Comparison of ENCODE assay signal across 16 cellular contexts in the genomic region with DNA sequence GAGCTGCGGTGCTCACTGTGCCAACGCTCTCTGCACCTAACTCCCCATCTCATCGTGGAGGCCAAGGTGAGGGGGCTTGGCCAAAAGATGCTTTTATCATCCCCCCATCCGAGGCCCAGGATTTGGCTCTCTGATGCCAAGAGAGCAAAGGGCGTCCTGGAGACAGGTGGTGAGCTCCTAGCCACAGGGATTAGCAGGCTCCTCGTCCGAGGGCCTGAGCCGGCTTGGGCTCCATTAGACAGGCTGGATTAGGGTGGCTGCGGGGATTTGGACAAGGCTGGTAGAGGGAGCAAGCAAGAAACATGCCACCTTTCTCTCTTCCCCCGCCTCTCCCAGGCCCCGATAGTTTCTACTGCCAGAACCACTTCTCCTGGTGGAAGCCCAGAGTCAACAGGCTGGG. TPM values are rescaled to one million over a fixed set of nuclear protein-coding genes. Genes with fewer than 3 reads are reported as not detected.
DNase-seq lines count a peak whose midpoint lies in the region; TF ChIP-seq lines count a peak whose summit lies in the region.
"Had no signal": no experiment of that assay in that cellular context is flagged by ENCODE, and none has a peak within 500 bp of the region (broad histone marks: within the 10 kb centered on the region; RNA-seq: fewer than 3 reads in every experiment).

No MANE protein-coding gene starts in this region.

- H2BK5ac ChIP-seq in neuronal stem cell (ENCODE audit: low read length), result no peak overlapping the region

- H3K4me2 ChIP-seq in neuronal stem cell (ENCODE audit: insufficient read depth, low read length, poor library complexity, severe bottlenecking), result no peak overlapping the region
- H3K4me2 ChIP-seq: BLaER1 had no signal

- H4K8ac ChIP-seq in neuronal stem cell (ENCODE audit: low read depth, low read length), result no peak overlapping the region

- DNase-seq in NCI-H524 (lab: John Stamatoyannopoulos, UW) (peak; percentile 9 to 58), NCI-H524 treated with DMSO at 0.1 percent for 48 hours (lab: John Stamatoyannopoulos, UW) (no peak), WERI-Rb-1 (peak; percentile 90), neuronal stem cell (ENCODE audit: low spot score) (no peak), suprapubic skin (ENCODE audit: low spot score in 2 of 2) (no peak), pons (ENCODE audit: low spot score) (no peak), NCI-H1417 (lab: John Stamatoyannopoulos, UW) (no peak), SKM-1 treated with dmso at 0.1 percent for 144 hours (lab: John Stamatoyannopoulos, UW; ENCODE audit: unreplicated experiment) (no peak)
- DNase-seq: AML-193, DMS 273 treated with DMSO at 0.1 percent for 48 hours had no signal

- H3K36me3 ChIP-seq in WERI-Rb-1 (peaks cover 14% of the 10 kb centered on the region), neuronal stem cell (replicated peaks in 1 of 2; ENCODE audit: control insufficient read depth in 2 of 2, insufficient read depth in 2 of 2, low read length in 2 of 2) (no peaks in the 10 kb centered on the region), suprapubic skin (no peaks in the 10 kb centered on the region)
- H3K36me3 ChIP-seq: BLaER1 had no signal

- no peak overlapping the region for H2AFZ ChIP-seq in neuronal stem cell (ENCODE audit: low read length)

- H3K14ac ChIP-seq in neuronal stem cell (ENCODE audit: low read length), result no peak overlapping the region

- H3K4me1 ChIP-seq in neuronal stem cell (ENCODE audit: control insufficient read depth in 2 of 2, insufficient read depth in 1 of 2, low read depth in 1 of 2, low read length in 2 of 2), result peaks cover 0 to 1% of the 10 kb centered on the region in 2 donors
- H3K4me1 ChIP-seq in suprapubic skin, result peaks cover 11% of the 10 kb centered on the region
- H3K4me1 ChIP-seq: BLaER1 had no signal

- H3K23ac ChIP-seq in neuronal stem cell (ENCODE audit: low read depth, low read length, poor library complexity), result no peak overlapping the region

- no peak overlapping the region for H2BK120ac ChIP-seq in neuronal stem cell (ENCODE audit: low read depth, low read length)

- peak overlapping the region; percentile 58 for H3K4me3 ChIP-seq in WERI-Rb-1 (ENCODE audit: low read depth, low read length)
- H3K4me3 ChIP-seq in neuronal stem cell (ENCODE audit: low read length in 2 of 2), result no peak overlapping the region
- no peak overlapping the region for H3K4me3 ChIP-seq in suprapubic skin
- H3K4me3 ChIP-seq: BLaER1 had no signal

- no peak overlapping the region for H2AK5ac ChIP-seq in neuronal stem cell (ENCODE audit: low read depth, low read length)

- no peak for TF ChIP-seq EP300 in suprapubic skin (IDR thresholded peaks at IDR 0.05)

- peak overlapping the region; percentile 27 for H3K9ac ChIP-seq in neuronal stem cell (ENCODE audit: low read depth, low read length, poor library complexity)
- H3K9ac ChIP-seq: BLaER1 had no signal

- H2BK12ac ChIP-seq in neuronal stem cell (ENCODE audit: low read length), result no peak overlapping the region

- no peak overlapping the region for H3K4ac ChIP-seq in neuronal stem cell (ENCODE audit: low read length)

- no peak for TF ChIP-seq POLR2A in suprapubic skin (IDR thresholded peaks at IDR 0.05)

- H4K91ac ChIP-seq in neuronal stem cell (ENCODE audit: low read depth, low read length, poor library complexity), result no peak overlapping the region

- H2BK15ac ChIP-seq in neuronal stem cell (ENCODE audit: low read length), result no peak overlapping the region

- no peaks in the 10 kb centered on the region for H3K79me1 ChIP-seq in neuronal stem cell (ENCODE audit: low read depth, low read length)

- H3K27ac ChIP-seq in WERI-Rb-1, result peak overlapping the region; percentile 94
- H3K27ac ChIP-seq in neuronal stem cell (replicated peaks; ENCODE audit: low read length), result no peak overlapping the region
- H3K27ac ChIP-seq in suprapubic skin, result no peak overlapping the region
- H3K27ac ChIP-seq: 22Rv1, BLaER1 had no signal

- H3K18ac ChIP-seq in neuronal stem cell (ENCODE audit: low read length), result no peak overlapping the region

- WGBS in neuronal stem cell (ENCODE audit: extremely low coverage in 2 of 2, insufficient read length in 2 of 2, insufficient replicate concordance in 1 of 2), 2 donors, result no CpG with 5 or more reads among the region's 11 CpGs
- 82% methylated on average over 7 of the region's 11 CpGs for WGBS in suprapubic skin

- TF ChIP-seq CTCF in WERI-Rb-1 (IDR thresholded peaks at IDR 0.05; ENCODE audit: low read depth, low read length) (no peak), suprapubic skin (IDR thresholded peaks at IDR 0.05) (no peak)

- H3K9me3 ChIP-seq in WERI-Rb-1 (ENCODE audit: severe bottlenecking) (no peaks in the 10 kb centered on the region), neuronal stem cell (replicated peaks in 1 of 2; ENCODE audit: control insufficient read depth in 2 of 2, insufficient read depth in 1 of 2, low read depth in 1 of 2, low read length in 2 of 2) (peaks cover 4 to 12% of the 10 kb centered on the region in 2 donors), suprapubic skin (no peaks in the 10 kb centered on the region)

- H3K27me3 ChIP-seq in WERI-Rb-1 (ENCODE audit: insufficient read depth, low read depth, severe bottlenecking) (no peaks in the 10 kb centered on the region), neuronal stem cell (ENCODE audit: control insufficient read depth in 3 of 3, insufficient read depth in 3 of 3, low read depth in 1 of 3, low read length in 3 of 3) (peaks cover 6 to 61% (median 33%) of the 10 kb centered on the region in 3 experiments), suprapubic skin (peaks cover 48% of the 10 kb centered on the region)

RNA-seq across cellular contexts. Expression of a gene that starts 1.0 kb away (rescaled TPM):
- polyA plus RNA-seq in neuronal stem cell (2013, experiment 1 of 2), result not detected
- polyA plus RNA-seq in neuronal stem cell (2013, experiment 2 of 2), result not detected
- under 1 TPM in 1 of 4 donors, not detected in 3; 0.08 TPM for total RNA-seq in suprapubic skin
- total RNA-seq: A673, Daoy, HT1080 had no signal
- polyA plus RNA-seq: IgD-negative memory B cell had no signal

RNA-seq across cellular contexts. Expression of a gene that starts 27.4 kb away (rescaled TPM):
- polyA plus RNA-seq in neuronal stem cell (2013, experiment 1 of 2), result 2.5 TPM
- 2.9 TPM for polyA plus RNA-seq in neuronal stem cell (2013, experiment 2 of 2)
- 1 to 10 TPM; 1.6 to 6.7 (median 2.6) TPM for total RNA-seq in suprapubic skin

RNA-seq across cellular contexts. Expression of a gene that starts 55.2 kb away (rescaled TPM):
- 3.1 TPM for polyA plus RNA-seq in neuronal stem cell (2013, experiment 1 of 2)
- 3.3 TPM for polyA plus RNA-seq in neuronal stem cell (2013, experiment 2 of 2)
- 1 to 10 TPM in 1 of 4 donors, under 1 TPM in 3; 0.38 to 3.1 (median 0.71) TPM for total RNA-seq in suprapubic skin
- total RNA-seq: HT1080 had no signal
- polyA plus RNA-seq: IgD-negative memory B cell had no signal

Comparison
In these comparisons a context has a peak if more than half of its experiments do, and no peak if none do; other contexts are left out.
1. DNase-seq: peak in NCI-H524 (2 of 2) and WERI-Rb-1 (single experiment); none in NCI-H524 treated with DMSO at 0.1 percent for 48 hours (single experiment), neuronal stem cell (single experiment), suprapubic skin (0 of 2), pons (single experiment), NCI-H1417 (0 of 3) and SKM-1 treated with dmso at 0.1 percent for 144 hours (single experiment).